In genomic region chr6:154579046-154579823, GRCh38 we compare ENCODE assay signal across 19 cellular contexts.
DNase-seq lines count a peak whose midpoint lies in the region; ATAC-seq lines count a peak whose summit lies in the region.
"Had no signal": no experiment of that assay in that cellular context is flagged by ENCODE, and none has a peak within 500 bp of the region (broad histone marks: within the 10 kb centered on the region; RNA-seq: fewer than 3 reads in every experiment).

No MANE protein-coding gene starts in this region.

- H3K9me2 ChIP-seq in GM23248 (ENCODE audit: insufficient read depth), result no peaks in the 10 kb centered on the region

- peak; percentile 36 for DNase-seq in GM23248
- peak; percentile 37 for DNase-seq in RPMI8226
- DNase-seq in A172 (ENCODE audit: low spot score), result no peak
- DNase-seq in middle frontal gyrus (ENCODE audit: extremely low spot score, low spot score), result no peak
- DNase-seq in posterior vena cava (ENCODE audit: low spot score), result no peak
- DNase-seq: CD8-positive, alpha-beta memory T cell; HCEC 1CT; KBM-7; MG63; NCI-H1092 treated with DMSO at 0.1 percent for 48 hours; NCI-H1694; NCI-H2107; NCI-H226; NCI-H526; OCI-M1 had no signal

- H3F3A ChIP-seq in GM23248 (ENCODE audit: insufficient read depth), result no peaks in the 10 kb centered on the region

- H3K36me3 ChIP-seq in GM23248 (ENCODE audit: low read depth) (no peaks in the 10 kb centered on the region), rectal smooth muscle tissue (ENCODE audit: control insufficient read depth, insufficient read depth, low read length) (no peaks in the 10 kb centered on the region)
- H3K36me3 ChIP-seq: BLaER1, MG63 had no signal

- H3K9me3 ChIP-seq in GM23248 (ENCODE audit: low read depth), result no peaks in the 10 kb centered on the region
- H3K9me3 ChIP-seq: MG63 had no signal

- H3K27ac ChIP-seq in GM23248, result no peak overlapping the region
- H3K27ac ChIP-seq in rectal smooth muscle tissue (ENCODE audit: low read depth, low read length), result peak overlapping the region; percentile 69
- H3K27ac ChIP-seq: BLaER1, HL-60 had no signal

- in situ Hi-C loops in GM23248 (cut with MboI), result no loop called here

- H3K4me3 ChIP-seq in GM23248 (no peak overlapping the region), rectal smooth muscle tissue (ENCODE audit: low read length) (no peak overlapping the region)
- H3K4me3 ChIP-seq: BLaER1, MG63 had no signal

- H3K9ac ChIP-seq in GM23248 (no peak overlapping the region), rectal smooth muscle tissue (ENCODE audit: low read length) (no peak overlapping the region)
- H3K9ac ChIP-seq: BLaER1 had no signal

- H3K4me1 ChIP-seq in GM23248 (ENCODE audit: insufficient read depth), result no peaks in the 10 kb centered on the region
- H3K4me1 ChIP-seq in rectal smooth muscle tissue (ENCODE audit: control insufficient read depth, insufficient read depth, low read length), result peaks cover 6% of the 10 kb centered on the region
- H3K4me1 ChIP-seq: BLaER1 had no signal

- no peak overlapping the region for H2AFZ ChIP-seq in GM23248

- H3K4me2 ChIP-seq in GM23248 (ENCODE audit: unreplicated experiment), result no peak overlapping the region
- H3K4me2 ChIP-seq: BLaER1 had no signal

- no peaks in the 10 kb centered on the region for H3K79me2 ChIP-seq in GM23248 (ENCODE audit: insufficient read depth)

- peak; percentile 74 for ATAC-seq in esophagus mucosa

- intact Hi-C loops in posterior vena cava (cut with DNase I), result no loop called here

- no peaks in the 10 kb centered on the region for H4K20me1 ChIP-seq in GM23248 (ENCODE audit: insufficient read depth)
- H4K20me1 ChIP-seq: BLaER1 had no signal

- 33 to 34% methylated on average over 6 of the region's 6 CpGs for WGBS in GM23248 (ENCODE audit: low coverage in 1 of 2, low lambda C conversion rate in 2 of 2, missing lambda C conversion rate in 2 of 2), 2 experiments

- H3K27me3 ChIP-seq in GM23248 (replicated peaks; ENCODE audit: insufficient read depth), result peaks cover under 1% of the 10 kb centered on the region; the same call in 1 of the 2 replicates
- H3K27me3 ChIP-seq in rectal smooth muscle tissue (ENCODE audit: control insufficient read depth, insufficient read depth, low read length), result no peaks in the 10 kb centered on the region
- H3K27me3 ChIP-seq: BLaER1, MG63 had no signal

Comparison
In these comparisons a context has a peak if more than half of its experiments do, and no peak if none do; other contexts are left out.
1. DNase-seq: peak in GM23248 (single experiment) and RPMI8226 (single experiment); none in A172 (single experiment), middle frontal gyrus (single experiment) and posterior vena cava (single experiment).